In the genomic region with DNA sequence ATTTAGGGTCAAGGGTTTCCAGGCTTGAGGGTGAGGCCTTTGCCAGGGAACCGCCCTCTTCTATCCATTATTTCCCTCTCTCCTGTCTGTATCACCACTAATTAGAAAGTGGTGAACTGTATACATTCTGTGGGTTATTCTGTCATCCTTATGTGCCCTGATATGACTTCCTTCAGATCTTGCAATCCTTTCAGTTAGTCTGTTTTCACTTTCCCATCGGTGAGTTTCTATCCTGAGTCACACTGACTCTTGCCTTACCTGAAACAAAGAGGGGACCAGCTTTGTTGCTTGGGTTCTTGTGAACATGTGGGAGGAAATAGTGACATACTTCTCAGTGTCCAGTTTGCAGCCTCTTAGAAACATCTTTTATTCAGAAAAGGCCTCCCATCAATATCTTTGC, we compare ENCODE assay signal across 1 cellular context.
TF ChIP-seq lines count a peak whose summit lies in the region.

No MANE protein-coding gene starts in this region.

TF ChIP-seq in GM12878, 131 proteins besides CTCF, POLR2A, EP300 and RAD21 (continued from another document):
- TF ChIP-seq, protein P1, sequence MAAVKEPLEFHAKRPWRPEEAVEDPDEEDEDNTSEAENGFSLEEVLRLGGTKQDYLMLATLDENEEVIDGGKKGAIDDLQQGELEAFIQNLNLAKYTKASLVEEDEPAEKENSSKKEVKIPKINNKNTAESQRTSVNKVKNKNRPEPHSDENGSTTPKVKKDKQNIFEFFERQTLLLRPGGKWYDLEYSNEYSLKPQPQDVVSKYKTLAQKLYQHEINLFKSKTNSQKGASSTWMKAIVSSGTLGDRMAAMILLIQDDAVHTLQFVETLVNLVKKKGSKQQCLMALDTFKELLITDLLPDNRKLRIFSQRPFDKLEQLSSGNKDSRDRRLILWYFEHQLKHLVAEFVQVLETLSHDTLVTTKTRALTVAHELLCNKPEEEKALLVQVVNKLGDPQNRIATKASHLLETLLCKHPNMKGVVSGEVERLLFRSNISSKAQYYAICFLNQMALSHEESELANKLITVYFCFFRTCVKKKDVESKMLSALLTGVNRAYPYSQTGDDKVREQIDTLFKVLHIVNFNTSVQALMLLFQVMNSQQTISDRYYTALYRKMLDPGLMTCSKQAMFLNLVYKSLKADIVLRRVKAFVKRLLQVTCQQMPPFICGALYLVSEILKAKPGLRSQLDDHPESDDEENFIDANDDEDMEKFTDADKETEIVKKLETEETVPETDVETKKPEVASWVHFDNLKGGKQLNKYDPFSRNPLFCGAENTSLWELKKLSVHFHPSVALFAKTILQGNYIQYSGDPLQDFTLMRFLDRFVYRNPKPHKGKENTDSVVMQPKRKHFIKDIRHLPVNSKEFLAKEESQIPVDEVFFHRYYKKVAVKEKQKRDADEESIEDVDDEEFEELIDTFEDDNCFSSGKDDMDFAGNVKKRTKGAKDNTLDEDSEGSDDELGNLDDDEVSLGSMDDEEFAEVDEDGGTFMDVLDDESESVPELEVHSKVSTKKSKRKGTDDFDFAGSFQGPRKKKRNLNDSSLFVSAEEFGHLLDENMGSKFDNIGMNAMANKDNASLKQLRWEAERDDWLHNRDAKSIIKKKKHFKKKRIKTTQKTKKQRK (IDR thresholded peaks at IDR 0.05; ENCODE audit: low read depth, low read length): no peak
